11 cellular contexts compared by ENCODE assay signal in the genomic region with DNA sequence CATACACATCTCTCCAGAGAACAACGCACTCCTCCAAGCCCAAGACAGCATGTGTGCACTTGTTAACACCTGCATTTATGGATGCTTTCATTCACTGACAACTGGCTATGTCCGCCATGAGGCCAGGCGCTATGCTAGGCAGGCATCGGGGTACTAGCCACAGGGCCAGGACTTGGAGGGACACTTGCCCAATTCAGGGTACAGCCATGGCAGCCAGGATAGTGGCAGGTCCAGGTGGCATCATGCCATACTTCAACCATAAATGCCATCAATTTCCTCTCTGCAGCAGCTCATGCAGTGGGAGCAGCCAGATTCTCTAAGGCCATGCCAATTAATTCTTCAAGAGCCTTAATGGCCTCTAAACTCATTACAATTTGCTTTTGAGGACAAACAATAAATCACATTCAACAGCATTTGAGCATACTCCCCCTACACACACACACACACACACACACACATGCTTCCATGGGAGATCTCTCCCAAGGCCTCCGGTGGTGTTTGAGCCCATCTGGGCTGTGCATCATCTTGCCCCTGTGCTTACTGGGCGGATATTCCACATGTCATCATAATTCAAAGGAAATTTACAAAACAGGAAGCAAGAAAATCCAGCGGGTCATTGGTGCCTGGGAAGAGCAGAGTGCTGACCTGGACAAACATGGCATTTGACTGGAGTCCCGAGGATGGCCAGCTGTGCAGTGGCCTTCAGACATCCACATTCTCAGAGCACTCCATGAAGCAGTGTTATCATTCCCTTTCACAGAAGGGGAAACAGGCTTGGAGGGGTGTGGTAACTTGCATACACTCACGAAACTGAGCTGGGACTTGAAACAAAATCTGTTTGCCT.
DNase-seq lines count a peak whose midpoint lies in the region; ATAC-seq, FAIRE-seq and TF ChIP-seq lines count a peak whose summit lies in the region.
"Had no signal": no experiment of that assay in that cellular context is flagged by ENCODE, and none has a peak within 500 bp of the region (broad histone marks: within the 10 kb centered on the region; RNA-seq: fewer than 3 reads in every experiment).

No MANE protein-coding gene starts in this region.

- H3K4me3 ChIP-seq in dorsolateral prefrontal cortex = peak overlapping the region in 2 of 59 donors; percentile 24 to 78
- H3K4me3 ChIP-seq: SJSA1 had no signal

- ATAC-seq in left colon = no peak

- no peak for FAIRE-seq in GM19239 (lab: Jason Lieb, UNC)
- FAIRE-seq: astrocyte had no signal

- intact Hi-C loops in dorsolateral prefrontal cortex (cut with DNase I) (loop anchor here in 1 of 2 donors (2.0 to 10.0 kb wide), 2 partner anchors 15 to 299 kb away; partner anchors contain the start of gene RAF1), left colon (cut with DNase I, micrococcal nuclease) (no loop called here)

- POLR2A ChIA-PET in GM10248 (lab: Yijun Ruan, JAX) = interaction anchor here (0.5 kb wide), 1 partner anchor 338 kb away, joined by 3 read pairs; no protein-coding TSS in a partner anchor

- H3K27ac ChIP-seq in dorsolateral prefrontal cortex = peak overlapping the region in 57 of 59 donors; percentile 8 to 86 (median 72)
- H3K27ac ChIP-seq: SJSA1 had no signal

- H3K27me3 ChIP-seq in dorsolateral prefrontal cortex = no peaks in the 10 kb centered on the region
- H3K27me3 ChIP-seq: SJSA1 had no signal

- TF ChIP-seq CTCF in dorsolateral prefrontal cortex (IDR thresholded peaks at IDR 0.05 in 54 of 56, conservative IDR thresholded peaks at IDR 0.05 in 2 of 56; ENCODE audit: low read depth in 1 of 56, partially characterized antibody in 56 of 56) (no peak), GM10248 (IDR thresholded peaks at IDR 0.05; ENCODE audit: control extremely low read depth, extremely low read depth, low read depth, missing control alignments) (no peak)

- DNase-seq in DMS53 (lab: John Stamatoyannopoulos, UW) (peak; percentile 11), DMS53 treated with DMSO at 0.1 percent for 48 hours (lab: John Stamatoyannopoulos, UW; ENCODE audit: unreplicated experiment) (no peak), NCI-H2029 (lab: John Stamatoyannopoulos, UW) (peak; percentile 72), dorsolateral prefrontal cortex (peak in 1 of 10 donors; percentile 41), pons (ENCODE audit: low spot score) (peak; percentile 56), GM10248 (ENCODE audit: extremely low spot score) (no peak), GM19239 (ENCODE audit: insufficient read length, low spot score) (no peak), left colon (no peak)
- DNase-seq: ACHN had no signal

- CTCF ChIA-PET in GM10248 (lab: Yijun Ruan, JAX) = interaction anchor here (1.0 to 15.2 kb wide), 3 partner anchors 9 to 31 kb away, joined by 3 to 163 read pairs (median 6); no protein-coding TSS in a partner anchor

Comparison
In these comparisons a context has a peak if more than half of its experiments do, and no peak if none do; other contexts are left out.
1. DNase-seq: peak in DMS53 (single experiment), NCI-H2029 (single experiment) and pons (single experiment); none in DMS53 treated with DMSO at 0.1 percent for 48 hours (single experiment), GM10248 (single experiment), GM19239 (single experiment) and left colon (0 of 2).